Comparison of ENCODE assay signal across 1 cellular context in genomic region chr1:234585333-234586055, GRCh38.
TF ChIP-seq lines count a peak whose summit lies in the region.

No MANE protein-coding gene starts in this region.

TF ChIP-seq in IMR-90, 13 proteins besides CTCF, POLR2A, EP300 and RAD21:
- TF ChIP-seq ELK1 (IDR thresholded peaks at IDR 0.05; ENCODE audit: borderline replicate concordance, low read depth, low read length) (no peak), MAZ (IDR thresholded peaks at IDR 0.05; ENCODE audit: borderline replicate concordance, low read depth, low read length) (no peak), CHD1 (IDR thresholded peaks at IDR 0.05; ENCODE audit: low read depth, low read length) (no peak), RFX5 (IDR thresholded peaks at IDR 0.05; ENCODE audit: low read depth, low read length) (no peak)
TF ChIP-seq in IMR-90: peak in this region for 0.
